Comparison of ENCODE assay signal across 21 cellular contexts in genomic region chr10:119162121-119162520, GRCh38. TPM values are rescaled to one million over a fixed set of nuclear protein-coding genes. Genes with fewer than 3 reads are reported as not detected.
DNase-seq lines count a peak whose midpoint lies in the region; ATAC-seq, FAIRE-seq and TF ChIP-seq lines count a peak whose summit lies in the region.
"Had no signal": no experiment of that assay in that cellular context is flagged by ENCODE, and none has a peak within 500 bp of the region (broad histone marks: within the 10 kb centered on the region; RNA-seq: fewer than 3 reads in every experiment).

No MANE protein-coding gene starts in this region.

- peaks cover 35% of the 10 kb centered on the region for H3K4me1 Mint-ChIP-seq in activated naive CD8-positive, alpha-beta T cell (ENCODE audit: low read depth)
- peaks cover 33% of the 10 kb centered on the region for H3K4me1 Mint-ChIP-seq in activated naive CD8-positive, alpha-beta T cell treated with anti-CD3 and anti-CD28 coated beads for 36 hours
- H3K4me1 Mint-ChIP-seq in neural crest cell: peaks cover 25% of the 10 kb centered on the region
- peaks cover 23% of the 10 kb centered on the region for H3K4me1 Mint-ChIP-seq in type B pancreatic cell (ENCODE audit: unreplicated experiment)

- CTCF ChIA-PET in endothelial cell of umbilical vein (lab: Charles Lee): interaction anchor here (1.1 kb wide), 1 partner anchor 27 kb away, joined by 3 read pairs; no protein-coding TSS in a partner anchor

- no peaks in the 10 kb centered on the region for H4K20me1 ChIP-seq in endothelial cell of umbilical vein (replicated peaks; ENCODE audit: control insufficient read depth, extremely low read depth, insufficient read depth, low read length)

- peak overlapping the region; percentile 58 for H3K4me3 Mint-ChIP-seq in activated naive CD8-positive, alpha-beta T cell
- no peak overlapping the region for H3K4me3 Mint-ChIP-seq in activated naive CD8-positive, alpha-beta T cell treated with anti-CD3 and anti-CD28 coated beads for 36 hours
- peak overlapping the region; percentile 46 for H3K4me3 Mint-ChIP-seq in neural crest cell
- peak overlapping the region; percentile 49 for H3K4me3 Mint-ChIP-seq in type B pancreatic cell

- peaks cover 0 to 2% of the 10 kb centered on the region in 2 experiments for H3K36me3 ChIP-seq in endothelial cell of umbilical vein (ENCODE audit: control insufficient read depth in 2 of 2, extremely low read depth in 1 of 2, insufficient read depth in 2 of 2, low read length in 2 of 2)

- FAIRE-seq in endothelial cell of umbilical vein (lab: Jason Lieb, UNC): peak; percentile 15
- FAIRE-seq: A549, RCC 7860 had no signal

- no peak overlapping the region for H3K4me2 ChIP-seq in endothelial cell of umbilical vein (ENCODE audit: insufficient read depth, low read length)
- H3K4me2 ChIP-seq: A549 had no signal

- peaks cover 22% of the 10 kb centered on the region for H3K4me1 ChIP-seq in endothelial cell of umbilical vein (ENCODE audit: control insufficient read depth, extremely low read depth, insufficient read depth, low read length)

- H3K9me1 ChIP-seq in endothelial cell of umbilical vein (replicated peaks; ENCODE audit: control insufficient read depth, extremely low read depth, insufficient read depth, low read length): no peaks in the 10 kb centered on the region

- no peaks in the 10 kb centered on the region for H3K27me3 Mint-ChIP-seq in activated naive CD8-positive, alpha-beta T cell
- H3K27me3 Mint-ChIP-seq in activated naive CD8-positive, alpha-beta T cell treated with anti-CD3 and anti-CD28 coated beads for 36 hours: no peaks in the 10 kb centered on the region
- no peaks in the 10 kb centered on the region for H3K27me3 Mint-ChIP-seq in neural crest cell (ENCODE audit: low read depth)
- H3K27me3 Mint-ChIP-seq in type B pancreatic cell: no peaks in the 10 kb centered on the region

- no peaks in the 10 kb centered on the region for H3K9me3 ChIP-seq in endothelial cell of umbilical vein (replicated peaks; ENCODE audit: control insufficient read depth, insufficient read depth, low read length)
- H3K9me3 ChIP-seq: A549, BE2C, heart right ventricle, left lung had no signal

- no peaks in the 10 kb centered on the region for H3K79me2 ChIP-seq in endothelial cell of umbilical vein (ENCODE audit: control insufficient read depth, insufficient read depth, low read length)

- dilution Hi-C loops in endothelial cell of umbilical vein (cut with MboI; ENCODE audit: extremely low pct_ligation_motif_present, low sequenced_read_pairs): no loop called here

- ATAC-seq in GM19023 (IDR thresholded peaks at IDR 0.05; ENCODE audit: unreplicated experiment): no peak
- no peak for ATAC-seq in GM18517 (IDR thresholded peaks at IDR 0.05; ENCODE audit: unreplicated experiment)
- ATAC-seq: A549, heart right ventricle, left lung had no signal

- peaks cover 5% of the 10 kb centered on the region for H3K36me3 Mint-ChIP-seq in activated naive CD8-positive, alpha-beta T cell
- peaks cover 30% of the 10 kb centered on the region for H3K36me3 Mint-ChIP-seq in activated naive CD8-positive, alpha-beta T cell treated with anti-CD3 and anti-CD28 coated beads for 36 hours
- H3K36me3 Mint-ChIP-seq in neural crest cell (ENCODE audit: low read depth) (no peaks in the 10 kb centered on the region), type B pancreatic cell (peaks cover 10% of the 10 kb centered on the region)

- no peaks in the 10 kb centered on the region for H3K9me3 Mint-ChIP-seq in activated naive CD8-positive, alpha-beta T cell (ENCODE audit: low read depth)
- no peaks in the 10 kb centered on the region for H3K9me3 Mint-ChIP-seq in activated naive CD8-positive, alpha-beta T cell treated with anti-CD3 and anti-CD28 coated beads for 36 hours
- H3K9me3 Mint-ChIP-seq in neural crest cell: no peaks in the 10 kb centered on the region
- no peaks in the 10 kb centered on the region for H3K9me3 Mint-ChIP-seq in type B pancreatic cell

- no peak overlapping the region for H3K9ac ChIP-seq in endothelial cell of umbilical vein (replicated peaks; ENCODE audit: extremely low read depth, insufficient read depth, low read length)

- H2AFZ ChIP-seq in endothelial cell of umbilical vein (ENCODE audit: low read depth, low read length): no peak overlapping the region

- peak overlapping the region; percentile 0 for H3K27ac Mint-ChIP-seq in activated naive CD8-positive, alpha-beta T cell
- H3K27ac Mint-ChIP-seq in activated naive CD8-positive, alpha-beta T cell treated with anti-CD3 and anti-CD28 coated beads for 36 hours: no peak overlapping the region
- no peak overlapping the region for H3K27ac Mint-ChIP-seq in neural crest cell (ENCODE audit: unreplicated experiment)
- peak overlapping the region; percentile 42 for H3K27ac Mint-ChIP-seq in type B pancreatic cell

- intact Hi-C loops in endothelial cell of umbilical vein (cut with micrococcal nuclease): no loop called here

- no peak for TF ChIP-seq CTCF in endothelial cell of umbilical vein (IDR thresholded peaks at IDR 0.05; ENCODE audit: extremely low read depth in 1 of 2, insufficient read depth in 1 of 2, low read depth in 1 of 2, low read length in 2 of 2)
- no peak for TF ChIP-seq CTCF in neural crest cell (conservative IDR thresholded peaks at IDR 0.05)
- TF ChIP-seq CTCF in type B pancreatic cell (conservative IDR thresholded peaks at IDR 0.05): no peak

- no peak for DNase-seq in activated naive CD8-positive, alpha-beta T cell treated with anti-CD3 and anti-CD28 coated beads for 36 hours
- DNase-seq in endothelial cell of umbilical vein (ENCODE audit: low read depth, low spot score): no peak
- no peak for DNase-seq in neural crest cell (ENCODE audit: low read depth, low spot score)
- DNase-seq in type B pancreatic cell (ENCODE audit: extremely low spot score, unreplicated experiment): no peak
- DNase-seq in Kasumi-1 (lab: John Stamatoyannopoulos, UW): no peak
- DNase-seq: activated CD4-positive, alpha-beta T cell treated with anti-CD3 and anti-CD28 coated beads, Interleukin-2, amount 50 U/mL, for 1 hour; activated gamma-delta T cell treated with Interleukin-2 at 50 U/mL for 16 hours; BE2C; heart right ventricle; left lung; MM.1S; NCI-H1436 treated with DMSO at 0.1 percent for 48 hours; NCI-H524 treated with DMSO at 0.1 percent for 48 hours; stimulated activated CD4-positive, alpha-beta T cell treated with anti-CD3 and anti-CD28 coated beads, Interleukin-4, amount 100 ng/mL, for 1 hour; stimulated activated naive CD4-positive, alpha-beta T cell had no signal

- H3K27me3 ChIP-seq in endothelial cell of umbilical vein (ENCODE audit: control insufficient read depth in 2 of 2, insufficient read depth in 2 of 2, low read length in 2 of 2): no peaks in the 10 kb centered on the region
- H3K27me3 ChIP-seq: BE2C, heart right ventricle, left lung had no signal

- POLR2A ChIA-PET in endothelial cell of umbilical vein (lab: Charles Lee): no interaction called here

- TF ChIP-seq POLR2A in endothelial cell of umbilical vein (IDR thresholded peaks at IDR 0.05; ENCODE audit: low read depth, low read length): no peak

- no peak overlapping the region for H3K27ac ChIP-seq in endothelial cell of umbilical vein (ENCODE audit: insufficient read depth, low read depth, low read length)
- H3K27ac ChIP-seq: A549, heart right ventricle, left lung, VCaP had no signal

- no TSS peak for BruUV-seq in endothelial cell of umbilical vein (replicated peaks; lab: Mats Ljungman, UMichigan)

- no peak overlapping the region for H3K4me3 ChIP-seq in endothelial cell of umbilical vein (replicated peaks in 1 of 3; ENCODE audit: insufficient read depth in 1 of 3, low read depth in 1 of 3, low read length in 3 of 3)
- H3K4me3 ChIP-seq: A549, heart right ventricle, left lung had no signal

RNA-seq across cellular contexts. Expression of gene SFXN4, which starts 3.4 kb away (rescaled TPM):
- 10 to 100 TPM; 63.4 to 63.8 TPM for total RNA-seq in activated naive CD8-positive, alpha-beta T cell treated with anti-CD3 and anti-CD28 coated beads for 36 hours
- total RNA-seq in endothelial cell of umbilical vein: 14.5 and 17.1 TPM in 2 replicates
- 8.9 and 11.1 TPM in 2 replicates for polyA plus RNA-seq in endothelial cell of umbilical vein
- 15.5 and 15.8 TPM in 2 replicates for polyA plus RNA-seq in endothelial cell of umbilical vein (2011; cell fraction: cytosol; rRNA removed)
- polyA plus RNA-seq in endothelial cell of umbilical vein (2011; cell fraction: nucleus; rRNA removed): 22.7 and 26.7 TPM in 2 replicates
- polyA plus RNA-seq in endothelial cell of umbilical vein (2012): 17.6 and 22.3 TPM in 2 replicates
- polyA minus RNA-seq in endothelial cell of umbilical vein: 5.6 and 11.2 TPM in 2 replicates
- 24.1 TPM for polyA minus RNA-seq in endothelial cell of umbilical vein (2011; cell fraction: cytosol; rRNA and poly(A)+ RNA removed)
- polyA minus RNA-seq in endothelial cell of umbilical vein (2011; cell fraction: nucleus; rRNA and poly(A)+ RNA removed): 4.6 and 6.7 TPM in 2 replicates
- total RNA-seq in neural crest cell: 17.2 and 19.9 TPM in 2 replicates
- total RNA-seq in type B pancreatic cell (ENCODE audit: low replicate concordance): 26.8 and 40.8 TPM in 2 replicates

RNA-seq across cellular contexts. Expression of gene PRDX3, which starts 16.5 kb away (rescaled TPM):
- 100 to 1,000 TPM; 232 to 249 TPM for total RNA-seq in activated naive CD8-positive, alpha-beta T cell treated with anti-CD3 and anti-CD28 coated beads for 36 hours
- total RNA-seq in endothelial cell of umbilical vein (117 and 124 TPM in 2 replicates), neural crest cell (144 and 147 TPM in 2 replicates), type B pancreatic cell (ENCODE audit: low replicate concordance) (95.0 and 126 TPM in 2 replicates)
- 99.4 and 123 TPM in 2 replicates for polyA plus RNA-seq in endothelial cell of umbilical vein
- 168 and 181 TPM in 2 replicates for polyA plus RNA-seq in endothelial cell of umbilical vein (2011; cell fraction: cytosol; rRNA removed)
- polyA plus RNA-seq in endothelial cell of umbilical vein (2011; cell fraction: nucleus; rRNA removed): 95.8 and 112 TPM in 2 replicates
- 146 and 198 TPM in 2 replicates for polyA plus RNA-seq in endothelial cell of umbilical vein (2012)
- 233 and 266 TPM in 2 replicates for polyA minus RNA-seq in endothelial cell of umbilical vein
- 118 TPM for polyA minus RNA-seq in endothelial cell of umbilical vein (2011; cell fraction: cytosol; rRNA and poly(A)+ RNA removed)
- polyA minus RNA-seq in endothelial cell of umbilical vein (2011; cell fraction: nucleus; rRNA and poly(A)+ RNA removed): 50.2 and 78.9 TPM in 2 replicates

RNA-seq across cellular contexts. Expression of gene GRK5, which starts 45.2 kb away (rescaled TPM):
- 10 to 100 TPM; 12.8 TPM for total RNA-seq in activated naive CD8-positive, alpha-beta T cell treated with anti-CD3 and anti-CD28 coated beads for 36 hours
- 29.1 and 29.5 TPM in 2 replicates for total RNA-seq in endothelial cell of umbilical vein
- polyA plus RNA-seq in endothelial cell of umbilical vein: 9.6 and 13.1 TPM in 2 replicates
- polyA plus RNA-seq in endothelial cell of umbilical vein (2011; cell fraction: cytosol; rRNA removed): 17.0 and 17.2 TPM in 2 replicates
- 18.3 and 19.9 TPM in 2 replicates for polyA plus RNA-seq in endothelial cell of umbilical vein (2011; cell fraction: nucleus; rRNA removed)
- 18.3 and 20.4 TPM in 2 replicates for polyA plus RNA-seq in endothelial cell of umbilical vein (2012)
- 9.6 and 16.1 TPM in 2 replicates for polyA minus RNA-seq in endothelial cell of umbilical vein
- polyA minus RNA-seq in endothelial cell of umbilical vein (2011; cell fraction: cytosol; rRNA and poly(A)+ RNA removed): 5.8 TPM
- polyA minus RNA-seq in endothelial cell of umbilical vein (2011; cell fraction: nucleus; rRNA and poly(A)+ RNA removed): 6.0 and 7.9 TPM in 2 replicates
- 13.5 and 13.9 TPM in 2 replicates for total RNA-seq in neural crest cell
- total RNA-seq in type B pancreatic cell (ENCODE audit: low replicate concordance): 10.8 and 24.8 TPM in 2 replicates

RNA-seq across cellular contexts. Expression of gene DENND10, which starts 58.2 kb away (rescaled TPM):
- 10 to 100 TPM; 14.6 to 17.8 TPM for total RNA-seq in activated naive CD8-positive, alpha-beta T cell treated with anti-CD3 and anti-CD28 coated beads for 36 hours
- total RNA-seq in endothelial cell of umbilical vein: 50.1 and 54.3 TPM in 2 replicates
- 33.3 and 39.1 TPM in 2 replicates for polyA plus RNA-seq in endothelial cell of umbilical vein
- 50.2 and 50.4 TPM in 2 replicates for polyA plus RNA-seq in endothelial cell of umbilical vein (2011; cell fraction: cytosol; rRNA removed)
- 52.5 and 54.6 TPM in 2 replicates for polyA plus RNA-seq in endothelial cell of umbilical vein (2011; cell fraction: nucleus; rRNA removed)
- polyA plus RNA-seq in endothelial cell of umbilical vein (2012): 51.0 and 60.3 TPM in 2 replicates
- polyA minus RNA-seq in endothelial cell of umbilical vein: 69.2 and 79.0 TPM in 2 replicates
- 11.4 TPM for polyA minus RNA-seq in endothelial cell of umbilical vein (2011; cell fraction: cytosol; rRNA and poly(A)+ RNA removed)
- polyA minus RNA-seq in endothelial cell of umbilical vein (2011; cell fraction: nucleus; rRNA and poly(A)+ RNA removed): 16.6 and 19.5 TPM in 2 replicates
- 48.1 and 49.3 TPM in 2 replicates for total RNA-seq in neural crest cell
- total RNA-seq in type B pancreatic cell (ENCODE audit: low replicate concordance): 39.4 and 42.7 TPM in 2 replicates

Comparison
In these comparisons a context has a peak if more than half of its experiments do, and no peak if none do; other contexts are left out.
1. H3K27ac Mint-ChIP-seq: peak in activated naive CD8-positive, alpha-beta T cell (single experiment) and type B pancreatic cell (single experiment); none in activated naive CD8-positive, alpha-beta T cell treated with anti-CD3 and anti-CD28 coated beads for 36 hours (single experiment) and neural crest cell (single experiment).